8 cellular contexts compared by ENCODE assay signal in genomic region chr7:122803323-122803722, GRCh38.
DNase-seq lines count a peak whose midpoint lies in the region; ATAC-seq and TF ChIP-seq lines count a peak whose summit lies in the region.

No MANE protein-coding gene starts in this region.

- DNase-seq in G401 (ENCODE audit: low spot score) = peak; percentile 84
- peak; percentile 31 for DNase-seq in LoVo (ENCODE audit: low spot score)
- no peak for DNase-seq in colonic mucosa
- peak; percentile 66 for DNase-seq in midbrain (lab: John Stamatoyannopoulos, UW)
- DNase-seq in coronary artery (ENCODE audit: low spot score) = no peak
- no peak for DNase-seq in posterior vena cava (ENCODE audit: low spot score)
- DNase-seq in stimulated activated CD4-positive, alpha-beta T cell treated with anti-CD3 and anti-CD28 coated beads, Interleukin-1b, Interleukin-23, amount 100 ng/mL, for 48 hours = no peak

- ATAC-seq in HG02798 (IDR thresholded peaks at IDR 0.05; ENCODE audit: poor library complexity, unreplicated experiment) = no peak

- H3K27me3 ChIP-seq in colonic mucosa = no peaks in the 10 kb centered on the region

- peak; percentile 19 for TF ChIP-seq CTCF in colonic mucosa (IDR thresholded peaks at IDR 0.05)
- TF ChIP-seq CTCF in coronary artery (IDR thresholded peaks at IDR 0.05) = no peak

- in situ Hi-C loops in G401 (cut with HindIII; ENCODE audit: low sequenced_read_pairs) = no loop called here

- H3K27ac ChIP-seq in colonic mucosa = no peak overlapping the region
- H3K27ac ChIP-seq in coronary artery = no peak overlapping the region

- intact Hi-C loops in colonic mucosa (cut with DNase I) (no loop called here), posterior vena cava (cut with DNase I) (no loop called here)

- H3K9ac ChIP-seq in colonic mucosa (ENCODE audit: low read depth in 2 of 2, low read length in 2 of 2) = no peak overlapping the region

- H3K4me3 ChIP-seq in colonic mucosa (no peak overlapping the region), coronary artery (no peak overlapping the region)

- no peaks in the 10 kb centered on the region for H3K4me1 ChIP-seq in colonic mucosa

- no peaks in the 10 kb centered on the region for H3K36me3 ChIP-seq in colonic mucosa

- H3K9me3 ChIP-seq in colonic mucosa = no peaks in the 10 kb centered on the region

Comparison
In these comparisons a context has a peak if more than half of its experiments do, and no peak if none do; other contexts are left out.
1. DNase-seq: peak in G401 (single experiment), LoVo (single experiment) and midbrain (single experiment); none in colonic mucosa (single experiment), coronary artery (single experiment), posterior vena cava (single experiment) and stimulated activated CD4-positive, alpha-beta T cell treated with anti-CD3 and anti-CD28 coated beads, Interleukin-1b, Interleukin-23, amount 100 ng/mL, for 48 hours (single experiment).